ENCODE assay signal across 2 cellular contexts in the genomic region with DNA sequence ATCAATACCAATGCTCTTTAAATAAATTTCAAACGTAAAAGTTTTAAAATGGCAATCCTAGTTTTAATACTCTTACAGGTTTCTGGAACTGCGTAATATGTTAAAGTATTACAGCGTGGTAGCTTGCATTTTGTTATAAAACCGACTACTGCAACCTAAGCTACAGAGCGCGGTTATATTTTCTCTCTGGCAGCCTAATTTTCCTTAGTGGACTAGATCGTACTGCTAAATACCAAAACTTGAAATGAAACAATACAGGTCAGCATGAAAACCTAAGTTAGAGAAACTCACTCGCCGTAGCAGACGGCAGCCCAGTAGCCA.
TF ChIP-seq lines count a peak whose summit lies in the region.

No MANE protein-coding gene starts in this region.

TF ChIP-seq in A549, 52 proteins besides CTCF, POLR2A, EP300 and RAD21 (continued from another document):
- TF ChIP-seq KDM5A (IDR thresholded peaks at IDR 0.05) (no peak), NPAS2 (CRISPR knock-in tag; IDR thresholded peaks at IDR 0.05; ENCODE audit: borderline replicate concordance) (no peak), JUN (IDR thresholded peaks at IDR 0.05) (no peak), HOXB13 (CRISPR knock-in tag; IDR thresholded peaks at IDR 0.05; ENCODE audit: low read depth) (no peak)

TF ChIP-seq in IMR-90, 13 proteins besides CTCF, POLR2A, EP300 and RAD21:
- TF ChIP-seq, protein P1, sequence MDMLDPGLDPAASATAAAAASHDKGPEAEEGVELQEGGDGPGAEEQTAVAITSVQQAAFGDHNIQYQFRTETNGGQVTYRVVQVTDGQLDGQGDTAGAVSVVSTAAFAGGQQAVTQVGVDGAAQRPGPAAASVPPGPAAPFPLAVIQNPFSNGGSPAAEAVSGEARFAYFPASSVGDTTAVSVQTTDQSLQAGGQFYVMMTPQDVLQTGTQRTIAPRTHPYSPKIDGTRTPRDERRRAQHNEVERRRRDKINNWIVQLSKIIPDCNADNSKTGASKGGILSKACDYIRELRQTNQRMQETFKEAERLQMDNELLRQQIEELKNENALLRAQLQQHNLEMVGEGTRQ (IDR thresholded peaks at IDR 0.05; ENCODE audit: low read depth, low read length) = no peak
- TF ChIP-seq MXI1 (IDR thresholded peaks at IDR 0.05; ENCODE audit: borderline replicate concordance, low read depth, low read length) = no peak
- no peak for TF ChIP-seq SMC3 (IDR thresholded peaks at IDR 0.05; ENCODE audit: low read depth, low read length)
